In the genomic region with DNA sequence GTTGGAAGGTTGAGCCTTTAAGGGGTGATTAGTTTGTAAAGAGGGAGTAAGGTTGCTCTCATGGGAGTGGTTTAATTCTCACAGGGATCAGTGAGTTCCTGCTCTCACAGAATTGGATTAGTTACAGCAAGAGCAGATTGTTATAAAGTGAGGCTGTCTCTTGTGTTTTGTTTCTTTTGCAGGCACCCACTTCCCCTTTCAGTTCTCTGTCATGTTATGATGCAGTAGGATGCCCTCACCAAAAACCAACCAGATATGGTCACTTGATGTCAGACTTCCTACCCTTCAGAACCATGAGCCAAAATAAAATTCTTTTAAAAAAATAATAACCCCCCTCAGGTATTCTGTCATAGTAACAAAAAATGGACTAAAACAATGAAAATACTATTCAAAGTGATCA, we compare ENCODE assay signal across 19 cellular contexts. TPM values are rescaled to one million over a fixed set of nuclear protein-coding genes. Genes with fewer than 3 reads are reported as not detected.
"Had no signal": no experiment of that assay in that cellular context is flagged by ENCODE, and none has a peak within 500 bp of the region (broad histone marks: within the 10 kb centered on the region; RNA-seq: fewer than 3 reads in every experiment).

No MANE protein-coding gene starts in this region.

- H3K36me3 ChIP-seq: adrenal gland, gastroesophageal sphincter, lower lobe of right lung, prostate gland, tibial nerve, uterus, WERI-Rb-1 had no signal

- H3K4me3 ChIP-seq: adrenal gland, gastroesophageal sphincter, lower lobe of right lung, prostate gland, skin epidermis, tibial nerve, uterus had no signal

- H3K27ac ChIP-seq: adrenal gland, gastroesophageal sphincter, lower lobe of right lung, prostate gland, skin epidermis, tibial nerve, uterus, WERI-Rb-1 had no signal

- DNase-seq: activated CD4-positive, alpha-beta memory T cell treated with anti-CD3 and anti-CD28 coated beads for 36 hours; activated CD4-positive, alpha-beta T cell treated with anti-CD3 and anti-CD28 coated beads for 36 hours; activated effector memory CD4-positive, alpha-beta T cell treated with Interleukin-2 at 50 U/mL for 16 hours; activated T-cell treated with anti-CD3 and anti-CD28 coated beads, Interleukin-2, amount 50 U/mL, for 4 hours; adrenal gland; endodermal cell; left colon; lower lobe of right lung; nephron progenitor cell; right cardiac atrium; stimulated activated CD4-positive, alpha-beta T cell treated with anti-CD3 and anti-CD28 coated beads, Interleukin-4, amount 100 ng/mL, for 24 hours; stimulated activated naive CD4-positive, alpha-beta T cell treated with Interleukin-2 at 50 U/mL for 16 hours; substantia nigra; uterus; WERI-Rb-1 had no signal

- ATAC-seq: activated CD4-positive, alpha-beta T cell treated with anti-CD3 and anti-CD28 coated beads for 36 hours; activated T-cell treated with anti-CD3 and anti-CD28 coated beads, Interleukin-2, amount 50 U/mL, for 4 hours; gastroesophageal sphincter; left colon; lower lobe of right lung; right cardiac atrium had no signal

- H3K4me1 ChIP-seq: adrenal gland, gastroesophageal sphincter, lower lobe of right lung, prostate gland, tibial nerve, uterus had no signal

- H3K9me3 ChIP-seq: adrenal gland, gastroesophageal sphincter, lower lobe of right lung, prostate gland, tibial nerve, uterus had no signal

- H3K27me3 ChIP-seq: gastroesophageal sphincter had no signal

RNA-seq across cellular contexts. Expression of gene IGSF1, which starts 19.9 kb away (rescaled TPM):
- total RNA-seq: activated CD4-positive, alpha-beta memory T cell treated with anti-CD3 and anti-CD28 coated beads for 36 hours; activated CD4-positive, alpha-beta T cell treated with anti-CD3 and anti-CD28 coated beads for 36 hours; activated T-cell treated with anti-CD3 and anti-CD28 coated beads, Interleukin-2, amount 50 U/mL, for 4 hours had no signal
